Comparison of ENCODE assay signal across 1 cellular context in the genomic region with DNA sequence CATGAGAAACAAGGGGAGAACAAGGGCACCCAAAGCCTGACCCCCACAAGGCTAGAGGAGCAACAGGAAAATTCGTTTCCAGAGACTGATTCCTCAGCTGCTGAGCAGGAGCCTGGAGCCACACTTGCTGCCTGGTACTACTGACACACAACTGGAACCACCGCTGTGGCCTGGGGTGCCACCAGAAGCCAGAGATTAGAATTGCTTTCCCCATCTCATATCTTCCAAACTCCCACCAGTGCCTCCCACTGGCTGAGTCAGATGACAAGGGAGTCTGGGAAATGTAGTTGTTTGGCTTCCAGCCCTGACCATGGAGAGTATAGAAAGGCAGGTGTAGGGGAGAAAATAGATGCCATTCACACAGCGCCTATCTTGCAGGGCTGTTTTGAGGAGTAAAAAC.
A peak's percentile ranks its signal among the peaks of the same experiment; 100 is the strongest.
TF ChIP-seq lines count a peak whose summit lies in the region.

No MANE protein-coding gene starts in this region.

TF ChIP-seq in K562, 482 proteins besides CTCF, POLR2A, EP300 and RAD21:
- TF ChIP-seq, protein P1, sequence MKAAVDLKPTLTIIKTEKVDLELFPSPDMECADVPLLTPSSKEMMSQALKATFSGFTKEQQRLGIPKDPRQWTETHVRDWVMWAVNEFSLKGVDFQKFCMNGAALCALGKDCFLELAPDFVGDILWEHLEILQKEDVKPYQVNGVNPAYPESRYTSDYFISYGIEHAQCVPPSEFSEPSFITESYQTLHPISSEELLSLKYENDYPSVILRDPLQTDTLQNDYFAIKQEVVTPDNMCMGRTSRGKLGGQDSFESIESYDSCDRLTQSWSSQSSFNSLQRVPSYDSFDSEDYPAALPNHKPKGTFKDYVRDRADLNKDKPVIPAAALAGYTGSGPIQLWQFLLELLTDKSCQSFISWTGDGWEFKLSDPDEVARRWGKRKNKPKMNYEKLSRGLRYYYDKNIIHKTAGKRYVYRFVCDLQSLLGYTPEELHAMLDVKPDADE (conservative IDR thresholded peaks at IDR 0.05; ENCODE audit: control insufficient read depth, low read depth, low read length) = 0 out of 2 replicates have a peak, but pooled peaks have one; percentile 24
- peak; percentile 77 for TF ChIP-seq ZNF143 (CRISPR knock-in tag; IDR thresholded peaks at IDR 0.05)
- TF ChIP-seq CREM (IDR thresholded peaks at IDR 0.05; ENCODE audit: low read depth) = peak; percentile 37
- no peak for TF ChIP-seq DIDO1 (tag; IDR thresholded peaks at IDR 0.05; ENCODE audit: low read depth)
- TF ChIP-seq SIX5 (IDR thresholded peaks at IDR 0.05; ENCODE audit: borderline replicate concordance in 1 of 2, insufficient read depth in 1 of 2, low read depth in 1 of 2, low read length in 2 of 2) = peak; percentile 45 to 50; a peak in 2 of 4 replicates
- TF ChIP-seq CSDE1 (IDR thresholded peaks at IDR 0.05) = no peak
- peak; percentile 75 for TF ChIP-seq FOSL1 (tag; conservative IDR thresholded peaks at IDR 0.05)
- TF ChIP-seq HCFC1 (IDR thresholded peaks at IDR 0.05; ENCODE audit: low read depth, low read length) = peak; percentile 82
- peak; percentile 66 for TF ChIP-seq EGR1 (conservative IDR thresholded peaks at IDR 0.05)
- peak; percentile 88 for TF ChIP-seq JUND (IDR thresholded peaks at IDR 0.05; ENCODE audit: borderline replicate concordance, low read depth, low read length)
- peak; percentile 49; the same call in 1 of the 3 replicates for TF ChIP-seq JUND (tag; IDR thresholded peaks at IDR 0.05; ENCODE audit: borderline replicate concordance, low read depth, low read length)
